Comparison of ENCODE assay signal across 23 cellular contexts in genomic region chr13:52084971-52085370, GRCh38. TPM values are rescaled to one million over a fixed set of nuclear protein-coding genes. Genes with fewer than 3 reads are reported as not detected.
"Had no signal": no experiment of that assay in that cellular context is flagged by ENCODE, and none has a peak within 500 bp of the region (broad histone marks: within the 10 kb centered on the region; RNA-seq: fewer than 3 reads in every experiment).

No MANE protein-coding gene starts in this region.

- H3K4me1 Mint-ChIP-seq: immature natural killer cell; memory B cell; naive thymus-derived CD4-positive, alpha-beta T cell; nephron progenitor cell; stimulated activated memory B cell treated with anti-CD40 and anti-IgM and Interleukin-4, amounts not matched to agents 10 μg/mL and 1 μg/mL and 100 μg/mL, for 72 hours had no signal

- H3K27ac ChIP-seq: dorsolateral prefrontal cortex, esophagus squamous epithelium, lower lobe of right lung, prostate gland, right atrium auricular region, spleen, testis, tibial artery had no signal

- H3K4me3 Mint-ChIP-seq: immature natural killer cell; memory B cell; naive thymus-derived CD4-positive, alpha-beta T cell; nephron progenitor cell; stimulated activated memory B cell treated with anti-CD40 and anti-IgM and Interleukin-4, amounts not matched to agents 10 μg/mL and 1 μg/mL and 100 μg/mL, for 72 hours; type B pancreatic cell had no signal

- H3K27ac Mint-ChIP-seq: immature natural killer cell; memory B cell; naive thymus-derived CD4-positive, alpha-beta T cell; nephron progenitor cell; stimulated activated memory B cell treated with anti-CD40 and anti-IgM and Interleukin-4, amounts not matched to agents 10 μg/mL and 1 μg/mL and 100 μg/mL, for 72 hours; type B pancreatic cell had no signal

- H3K9me3 Mint-ChIP-seq: immature natural killer cell; nephron progenitor cell; stimulated activated memory B cell treated with anti-CD40 and anti-IgM and Interleukin-4, amounts not matched to agents 10 μg/mL and 1 μg/mL and 100 μg/mL, for 72 hours; type B pancreatic cell had no signal

- ATAC-seq: left ventricle myocardium superior; lower lobe of right lung; naive thymus-derived CD4-positive, alpha-beta T cell; sciatic nerve; stimulated activated memory B cell treated with anti-CD40 and anti-IgM and Interleukin-4, amounts not matched to agents 10 μg/mL and 1 μg/mL and 100 μg/mL, for 72 hours; stimulated activated naive CD8-positive, alpha-beta T cell treated with anti-CD3 and anti-CD28 coated beads, Interleukin-15, Interleukin-2, amounts not matched to agents 100 U/mL and 50 U/mL, for 24 hours had no signal

- H3K36me3 Mint-ChIP-seq: immature natural killer cell; memory B cell; naive thymus-derived CD4-positive, alpha-beta T cell; stimulated activated memory B cell treated with anti-CD40 and anti-IgM and Interleukin-4, amounts not matched to agents 10 μg/mL and 1 μg/mL and 100 μg/mL, for 72 hours; type B pancreatic cell had no signal

- DNase-seq: dorsolateral prefrontal cortex; effector CD4-positive, alpha-beta T cell; esophagus squamous epithelium; hypothalamus; immature natural killer cell; left ventricle myocardium superior; lower lobe of right lung; naive thymus-derived CD4-positive, alpha-beta T cell; nephron progenitor cell; nucleus accumbens; spleen; stimulated activated CD4-positive, alpha-beta T cell treated with anti-CD3 and anti-CD28 coated beads, Interleukin-4, amount 100 ng/mL, for 4 hours; stimulated activated naive CD8-positive, alpha-beta T cell treated with anti-CD3 and anti-CD28 coated beads, Interleukin-15, Interleukin-2, amounts not matched to agents 100 U/mL and 50 U/mL, for 24 hours; substantia nigra; testis; tibial artery had no signal

- H3K27me3 Mint-ChIP-seq: type B pancreatic cell had no signal

RNA-seq across cellular contexts. Expression of gene NEK5, which starts 43.9 kb away (rescaled TPM):
- total RNA-seq: epithelial cell of proximal tubule; naive thymus-derived CD4-positive, alpha-beta T cell had no signal
